In genomic region chr2:168594778-168595177, GRCh38 we compare ENCODE assay signal across 11 cellular contexts.
DNase-seq lines count a peak whose midpoint lies in the region; ATAC-seq and TF ChIP-seq lines count a peak whose summit lies in the region.
"Had no signal": no experiment of that assay in that cellular context is flagged by ENCODE, and none has a peak within 500 bp of the region (broad histone marks: within the 10 kb centered on the region; RNA-seq: fewer than 3 reads in every experiment).

No MANE protein-coding gene starts in this region.

- H3K9me3 Mint-ChIP-seq in stimulated activated effector memory CD8-positive, alpha-beta T cell treated with anti-CD3 and anti-CD28 coated beads, Interleukin-12 subunit alpha, Interleukin-12 subunit beta, amount 100 ng/mL, for 72 hours: no peaks in the 10 kb centered on the region
- H3K9me3 Mint-ChIP-seq: T-cell had no signal

- no peaks in the 10 kb centered on the region for H3K36me3 ChIP-seq in left ventricle myocardium inferior

- H3K27ac ChIP-seq in left ventricle myocardium inferior (replicated peaks) (peak overlapping the region; percentile 36), RWPE1 (no peak overlapping the region)

- ATAC-seq in left cardiac atrium: no peak
- peak; percentile 84 for ATAC-seq in GM21723 (IDR thresholded peaks at IDR 0.05; ENCODE audit: unreplicated experiment)
- peak; percentile 74 for ATAC-seq in HG03342 (IDR thresholded peaks at IDR 0.05; ENCODE audit: unreplicated experiment)
- ATAC-seq in stimulated activated effector memory CD8-positive, alpha-beta T cell treated with anti-CD3 and anti-CD28 coated beads, Interleukin-12 subunit alpha, Interleukin-12 subunit beta, amount 100 ng/mL, for 72 hours: peak; percentile 45

- H3K27ac Mint-ChIP-seq in stimulated activated effector memory CD8-positive, alpha-beta T cell treated with anti-CD3 and anti-CD28 coated beads, Interleukin-12 subunit alpha, Interleukin-12 subunit beta, amount 100 ng/mL, for 72 hours: no peak overlapping the region

- H3K4me3 Mint-ChIP-seq in stimulated activated effector memory CD8-positive, alpha-beta T cell treated with anti-CD3 and anti-CD28 coated beads, Interleukin-12 subunit alpha, Interleukin-12 subunit beta, amount 100 ng/mL, for 72 hours: no peak overlapping the region

- TF ChIP-seq CTCF in left ventricle myocardium inferior (IDR thresholded peaks at IDR 0.05; ENCODE audit: borderline replicate concordance): no peak
- no peak for TF ChIP-seq CTCF in RWPE1 (conservative IDR thresholded peaks at IDR 0.05; ENCODE audit: low read depth)

- peaks cover 64% of the 10 kb centered on the region for H3K4me1 ChIP-seq in left ventricle myocardium inferior

- no peak overlapping the region for H3K4me3 ChIP-seq in left ventricle myocardium inferior

- H3K36me3 Mint-ChIP-seq in stimulated activated effector memory CD8-positive, alpha-beta T cell treated with anti-CD3 and anti-CD28 coated beads, Interleukin-12 subunit alpha, Interleukin-12 subunit beta, amount 100 ng/mL, for 72 hours: no peaks in the 10 kb centered on the region

- H3K4me1 Mint-ChIP-seq in stimulated activated effector memory CD8-positive, alpha-beta T cell treated with anti-CD3 and anti-CD28 coated beads, Interleukin-12 subunit alpha, Interleukin-12 subunit beta, amount 100 ng/mL, for 72 hours: peaks cover 15% of the 10 kb centered on the region

- no peaks in the 10 kb centered on the region for H3K27me3 ChIP-seq in left ventricle myocardium inferior (ENCODE audit: low read depth)

- POLR2A ChIA-PET in RWPE1 (lab: Yijun Ruan, JAX; ENCODE audit: low non-redundant PET): no interaction called here

- CTCF ChIA-PET in RWPE1 (lab: Yijun Ruan, JAX): no interaction called here

- intact Hi-C loops in left ventricle myocardium inferior (cut with micrococcal nuclease) (no loop called here), left cardiac atrium (cut with DNase I) (no loop called here)

- DNase-seq in left ventricle myocardium inferior: no peak
- no peak for DNase-seq in left cardiac atrium
- no peak for DNase-seq in stimulated activated effector memory CD8-positive, alpha-beta T cell treated with anti-CD3 and anti-CD28 coated beads, Interleukin-12 subunit alpha, Interleukin-12 subunit beta, amount 100 ng/mL, for 72 hours (ENCODE audit: low spot score in 2 of 2)
- no peak for DNase-seq in SKM-1 treated with dmso at 0.1 percent for 144 hours (lab: John Stamatoyannopoulos, UW; ENCODE audit: unreplicated experiment)
- DNase-seq in RWPE1 (ENCODE audit: low spot score): no peak
- DNase-seq in NCI-H2227 (lab: John Stamatoyannopoulos, UW; ENCODE audit: unreplicated experiment): no peak
- DNase-seq: mesendoderm, NCI-H446 treated with DMSO at 0.1 percent for 48 hours, T-cell had no signal

- no peaks in the 10 kb centered on the region for H3K9me3 ChIP-seq in left ventricle myocardium inferior (replicated peaks)

Comparison
In these comparisons a context has a peak if more than half of its experiments do, and no peak if none do; other contexts are left out.
1. ATAC-seq: peak in GM21723 (single experiment), HG03342 (single experiment) and stimulated activated effector memory CD8-positive, alpha-beta T cell treated with anti-CD3 and anti-CD28 coated beads, Interleukin-12 subunit alpha, Interleukin-12 subunit beta, amount 100 ng/mL, for 72 hours (single experiment); none in left cardiac atrium (0 of 2).